In the genomic region with DNA sequence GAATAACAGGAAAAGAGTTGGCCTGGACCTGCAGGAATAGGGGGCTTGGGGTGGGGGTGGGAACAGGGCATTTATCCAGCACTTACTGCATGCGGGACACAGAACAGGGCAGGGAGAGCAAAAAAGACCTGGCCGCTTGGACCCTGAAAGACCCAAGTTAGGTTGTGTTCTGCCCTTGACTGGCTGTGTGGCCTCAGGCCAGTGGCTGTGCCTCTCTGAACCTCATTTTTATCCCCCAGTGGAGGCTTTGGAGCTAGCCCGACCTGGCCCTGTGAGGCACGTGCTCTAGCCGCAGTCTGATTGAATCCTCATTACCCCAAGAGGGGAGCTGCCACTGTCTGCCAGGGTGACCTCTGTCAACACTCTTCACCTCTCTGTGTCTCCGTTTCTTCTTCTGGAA, we compare ENCODE assay signal across 25 cellular contexts.
DNase-seq lines count a peak whose midpoint lies in the region; ATAC-seq and TF ChIP-seq lines count a peak whose summit lies in the region.
"Had no signal": no experiment of that assay in that cellular context is flagged by ENCODE, and none has a peak within 500 bp of the region (broad histone marks: within the 10 kb centered on the region; RNA-seq: fewer than 3 reads in every experiment).

No MANE protein-coding gene starts in this region.

- TF ChIP-seq CTCF in GM23338 (conservative IDR thresholded peaks at IDR 0.05; ENCODE audit: low read depth in 2 of 2) (no peak), RWPE1 (conservative IDR thresholded peaks at IDR 0.05; ENCODE audit: low read depth) (no peak), MCF 10A (IDR thresholded peaks at IDR 0.05; ENCODE audit: unreplicated experiment) (no peak), transverse colon (IDR thresholded peaks at IDR 0.05) (no peak)

- H3K9me3 ChIP-seq in transverse colon, result peaks cover 6% of the 10 kb centered on the region in 2 donors
- H3K9me3 ChIP-seq: BE2C had no signal

- peaks cover 73% of the 10 kb centered on the region for H4K20me1 ChIP-seq in GM23338 (replicated peaks; ENCODE audit: insufficient read depth)
- H4K20me1 ChIP-seq: BLaER1 treated with 17β-estradiol and CSF1 and Interleukin-3, amounts not matched to agents 10 nM and 100 nM had no signal

- H3K4me1 Mint-ChIP-seq in GM23338, result peaks cover 24% of the 10 kb centered on the region
- H3K4me1 Mint-ChIP-seq in MCF 10A (ENCODE audit: insufficient read depth, unreplicated experiment), result peaks cover 7% of the 10 kb centered on the region
- H3K4me1 Mint-ChIP-seq: CD8-positive, alpha-beta memory T cell had no signal

- in situ Hi-C loops in transverse colon (cut with MboI; ENCODE audit: low pct_ligation_motif_present in 1 of 4, low pct_unique_long_range_greater_than_20kb in 1 of 4, low sequenced_read_pairs in 3 of 4), result no loop called here

- no peak overlapping the region for H2AFZ ChIP-seq in GM23338
- H2AFZ ChIP-seq: GM23248 had no signal

- POLR2A ChIA-PET in RWPE1 (lab: Yijun Ruan, JAX; ENCODE audit: low non-redundant PET) (no interaction called here), MCF 10A (lab: Yijun Ruan, JAX) (interaction anchor here (0.8 kb wide), 1 partner anchor 12 kb away, joined by 3 read pairs; no protein-coding TSS in a partner anchor)

- BruUV-seq in MCF 10A (replicated peaks; lab: Mats Ljungman, UMichigan), result no TSS peak

- H3K36me3 Mint-ChIP-seq in GM23338 (ENCODE audit: low read depth), result peaks cover 42% of the 10 kb centered on the region
- no peaks in the 10 kb centered on the region for H3K36me3 Mint-ChIP-seq in MCF 10A (ENCODE audit: insufficient read depth, unreplicated experiment)
- H3K36me3 Mint-ChIP-seq: CD14-positive monocyte; CD8-positive, alpha-beta memory T cell had no signal

- 60 to 88% methylated on average over 1 to 6 of the region's 6 CpGs for WGBS in transverse colon (ENCODE audit: low coverage in 1 of 2), 2 donors

- H3F3A ChIP-seq in GM23338 (replicated peaks; ENCODE audit: low read depth), result peaks cover 12% of the 10 kb centered on the region; the same call in 1 of the 2 replicates

- peaks cover 98% of the 10 kb centered on the region for H3K79me2 ChIP-seq in GM23338 (replicated peaks; ENCODE audit: insufficient read depth)

- H3K27ac Mint-ChIP-seq in GM23338, result no peak overlapping the region
- no peak overlapping the region for H3K27ac Mint-ChIP-seq in MCF 10A (ENCODE audit: low read depth, unreplicated experiment)
- H3K27ac Mint-ChIP-seq: CD14-positive monocyte; CD4-positive, alpha-beta T cell; CD8-positive, alpha-beta memory T cell; HFFc6 had no signal

- no peaks in the 10 kb centered on the region for H3K27me3 ChIP-seq in GM23338 (ENCODE audit: insufficient read depth)
- no peaks in the 10 kb centered on the region for H3K27me3 ChIP-seq in transverse colon
- H3K27me3 ChIP-seq: BE2C; BLaER1 treated with 17β-estradiol and CSF1 and Interleukin-3, amounts not matched to agents 10 nM and 100 nM had no signal

- H3K4me3 Mint-ChIP-seq in GM23338 (no peak overlapping the region), MCF 10A (ENCODE audit: unreplicated experiment) (no peak overlapping the region)
- H3K4me3 Mint-ChIP-seq: CD14-positive monocyte; CD4-positive, alpha-beta T cell; CD8-positive, alpha-beta memory T cell; H9; HFFc6 had no signal

- H3K4me3 ChIP-seq in GM23338, result no peak overlapping the region
- no peak overlapping the region for H3K4me3 ChIP-seq in transverse colon
- H3K4me3 ChIP-seq: A549; BLaER1 treated with 17β-estradiol and CSF1 and Interleukin-3, amounts not matched to agents 10 nM and 100 nM; GM12878; GM23248 had no signal

- no peak overlapping the region for H3K27ac ChIP-seq in GM23338 (ENCODE audit: low read depth)
- peak overlapping the region; percentile 16; the same call in 1 of the 2 replicates for H3K27ac ChIP-seq in RWPE1
- H3K27ac ChIP-seq in transverse colon, result no peak overlapping the region
- H3K27ac ChIP-seq: A549; BLaER1 treated with 17β-estradiol and CSF1 and Interleukin-3, amounts not matched to agents 10 nM and 100 nM; GM23248 had no signal

- peak; percentile 57 for DNase-seq in cardiac septum (ENCODE audit: low spot score)
- no peak for DNase-seq in Right ventricle myocardium inferior (ENCODE audit: missing footprints)
- no peak for DNase-seq in GM23338 (ENCODE audit: low spot score)
- no peak for DNase-seq in RWPE1 (ENCODE audit: low spot score)
- peak; percentile 30 for DNase-seq in posterior vena cava (ENCODE audit: low spot score)
- DNase-seq in MCF 10A (ENCODE audit: unreplicated experiment), result no peak
- DNase-seq in transverse colon, result no peak
- DNase-seq: 8988T; ACHN; AML-193; BE2C; CD4-positive, alpha-beta T cell; CD8-positive, alpha-beta memory T cell; DMS 273 treated with DMSO at 0.1 percent for 48 hours; DMS79; EL; GDM1; GM23248; H9; HFFc6 had no signal

- CTCF ChIA-PET in RWPE1 (lab: Yijun Ruan, JAX) (no interaction called here), MCF 10A (lab: Yijun Ruan, JAX) (interaction anchor here (0.6 kb wide), 2 partner anchors 10 to 130 kb away, joined by 3 read pairs; no protein-coding TSS in a partner anchor)

- TF ChIP-seq EP300 in transverse colon (IDR thresholded peaks at IDR 0.05; ENCODE audit: low read depth), result no peak

- ATAC-seq in Right ventricle myocardium inferior (no peak), GM23338 (no peak)
- ATAC-seq: A549, GM12878, HCT116 had no signal

- intact Hi-C loops in cardiac septum (cut with DNase I) (no loop called here), Right ventricle myocardium inferior (cut with DNase I) (no loop called here), posterior vena cava (cut with DNase I) (no loop called here), MCF 10A (cut with micrococcal nuclease) (no loop called here), transverse colon (cut with DNase I; ENCODE audit: low total_unique reads) (no loop called here)

- H3K4me1 ChIP-seq in GM23338 (ENCODE audit: insufficient read depth) (peaks cover 17% of the 10 kb centered on the region), transverse colon (no peaks in the 10 kb centered on the region)
- H3K4me1 ChIP-seq: BE2C had no signal

- peaks cover 4% of the 10 kb centered on the region for H3K27me3 Mint-ChIP-seq in GM23338 (ENCODE audit: insufficient read depth, low read depth, poor library complexity)
- H3K27me3 Mint-ChIP-seq in MCF 10A (ENCODE audit: insufficient read depth, unreplicated experiment), result no peaks in the 10 kb centered on the region

- H3K9me3 Mint-ChIP-seq in GM23338 (peaks cover 13% of the 10 kb centered on the region), MCF 10A (ENCODE audit: unreplicated experiment) (peaks cover 8% of the 10 kb centered on the region)

- peaks cover 17% of the 10 kb centered on the region for H3K36me3 ChIP-seq in GM23338 (ENCODE audit: insufficient read depth)
- no peaks in the 10 kb centered on the region for H3K36me3 ChIP-seq in transverse colon
- H3K36me3 ChIP-seq: BE2C; BLaER1 treated with 17β-estradiol and CSF1 and Interleukin-3, amounts not matched to agents 10 nM and 100 nM had no signal

- no peak overlapping the region for H3K4me2 ChIP-seq in GM23338
- H3K4me2 ChIP-seq: A549; BLaER1 treated with 17β-estradiol and CSF1 and Interleukin-3, amounts not matched to agents 10 nM and 100 nM had no signal

- no peaks in the 10 kb centered on the region for H3K9me2 ChIP-seq in GM23338 (ENCODE audit: insufficient read depth)

- TF ChIP-seq POLR2A in transverse colon (IDR thresholded peaks at IDR 0.05), result no peak

TF ChIP-seq in GM23338, 12 proteins besides CTCF, POLR2A, EP300 and RAD21:
- TF ChIP-seq POLR2AphosphoS5 (IDR thresholded peaks at IDR 0.05; ENCODE audit: low read depth), result 0 out of 2 replicates have a peak, but pooled peaks have one; percentile 17
- no peak for TF ChIP-seq CREB1 (CRISPR knock-in tag; IDR thresholded peaks at IDR 0.05; ENCODE audit: low read depth)

Comparison
In these comparisons a context has a peak if more than half of its experiments do, and no peak if none do; other contexts are left out.
1. DNase-seq: peak in cardiac septum (single experiment) and posterior vena cava (single experiment); none in Right ventricle myocardium inferior (single experiment), GM23338 (single experiment), RWPE1 (single experiment), MCF 10A (single experiment) and transverse colon (single experiment).